Comparison of ENCODE assay signal across 1 cellular context in the genomic region with DNA sequence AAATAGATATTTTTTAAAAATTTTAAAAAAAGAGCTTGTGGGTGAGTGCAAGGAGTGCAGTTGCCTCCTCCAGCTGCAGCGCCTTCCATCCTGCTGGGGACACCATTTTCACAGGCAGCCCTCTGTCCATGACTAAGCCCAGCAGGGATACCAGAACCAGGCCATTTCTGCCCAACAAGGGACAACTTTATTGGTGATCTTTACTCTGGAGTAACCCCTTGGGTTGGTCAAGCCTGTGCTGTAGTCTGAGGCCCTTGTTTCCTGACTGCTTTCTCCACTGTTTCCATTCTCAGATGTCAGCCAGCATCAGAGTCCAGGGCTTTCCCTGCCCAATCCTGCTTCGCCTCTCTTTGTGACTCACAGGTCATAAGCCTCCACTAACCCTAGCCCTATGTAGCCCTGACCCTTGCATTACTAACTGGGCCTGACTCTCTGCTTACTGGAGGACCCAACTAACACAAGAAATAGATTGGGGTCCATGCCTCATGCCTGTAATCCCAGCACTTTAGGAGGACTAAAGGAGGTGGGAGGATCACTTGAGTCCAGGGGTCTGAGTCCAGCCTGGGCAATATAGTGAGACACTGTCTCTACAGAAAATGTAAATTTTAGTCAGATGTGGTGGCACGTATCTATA.
TF ChIP-seq lines count a peak whose summit lies in the region.

No MANE protein-coding gene starts in this region.

TF ChIP-seq in HepG2, 621 proteins besides CTCF, POLR2A, EP300 and RAD21 (continued from another document and continues in another):
- TF ChIP-seq, protein P1, sequence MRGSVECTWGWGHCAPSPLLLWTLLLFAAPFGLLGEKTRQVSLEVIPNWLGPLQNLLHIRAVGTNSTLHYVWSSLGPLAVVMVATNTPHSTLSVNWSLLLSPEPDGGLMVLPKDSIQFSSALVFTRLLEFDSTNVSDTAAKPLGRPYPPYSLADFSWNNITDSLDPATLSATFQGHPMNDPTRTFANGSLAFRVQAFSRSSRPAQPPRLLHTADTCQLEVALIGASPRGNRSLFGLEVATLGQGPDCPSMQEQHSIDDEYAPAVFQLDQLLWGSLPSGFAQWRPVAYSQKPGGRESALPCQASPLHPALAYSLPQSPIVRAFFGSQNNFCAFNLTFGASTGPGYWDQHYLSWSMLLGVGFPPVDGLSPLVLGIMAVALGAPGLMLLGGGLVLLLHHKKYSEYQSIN (CRISPR knock-in tag; IDR thresholded peaks at IDR 0.05; ENCODE audit: borderline replicate concordance), result no peak
- TF ChIP-seq, protein P2, sequence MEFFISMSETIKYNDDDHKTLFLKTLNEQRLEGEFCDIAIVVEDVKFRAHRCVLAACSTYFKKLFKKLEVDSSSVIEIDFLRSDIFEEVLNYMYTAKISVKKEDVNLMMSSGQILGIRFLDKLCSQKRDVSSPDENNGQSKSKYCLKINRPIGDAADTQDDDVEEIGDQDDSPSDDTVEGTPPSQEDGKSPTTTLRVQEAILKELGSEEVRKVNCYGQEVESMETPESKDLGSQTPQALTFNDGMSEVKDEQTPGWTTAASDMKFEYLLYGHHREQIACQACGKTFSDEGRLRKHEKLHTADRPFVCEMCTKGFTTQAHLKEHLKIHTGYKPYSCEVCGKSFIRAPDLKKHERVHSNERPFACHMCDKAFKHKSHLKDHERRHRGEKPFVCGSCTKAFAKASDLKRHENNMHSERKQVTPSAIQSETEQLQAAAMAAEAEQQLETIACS (CRISPR knock-in tag; IDR thresholded peaks at IDR 0.05), result no peak
- TF ChIP-seq SOX5 (CRISPR knock-in tag; IDR thresholded peaks at IDR 0.05; ENCODE audit: borderline replicate concordance) (no peak), CC2D1A (CRISPR knock-in tag; IDR thresholded peaks at IDR 0.05) (no peak), SAP130 (CRISPR knock-in tag; IDR thresholded peaks at IDR 0.05; ENCODE audit: low read depth) (peak; percentile 58), FOXC1 (CRISPR knock-in tag; IDR thresholded peaks at IDR 0.05; ENCODE audit: borderline replicate concordance) (no peak), KDM2A (CRISPR knock-in tag; IDR thresholded peaks at IDR 0.05; ENCODE audit: borderline replicate concordance, low read depth) (no peak), SALL1 (CRISPR knock-in tag; IDR thresholded peaks at IDR 0.05) (no peak), RNF2 (conservative IDR thresholded peaks at IDR 0.05; ENCODE audit: low read depth) (no peak), NR2C2 (CRISPR knock-in tag; IDR thresholded peaks at IDR 0.05; ENCODE audit: borderline replicate concordance) (peak; percentile 47; the same call in 1 of the 2 replicates), FIP1L1 (IDR thresholded peaks at IDR 0.05; ENCODE audit: borderline replicate concordance, insufficient read depth, low read depth, low read length) (no peak), ADNP (CRISPR knock-in tag; IDR thresholded peaks at IDR 0.05) (no peak), ZNF264 (CRISPR knock-in tag; IDR thresholded peaks at IDR 0.05) (no peak), TGIF2 (CRISPR knock-in tag; IDR thresholded peaks at IDR 0.05) (no peak), NR2F6 (IDR thresholded peaks at IDR 0.05) (peak; percentile 47), NR2F6 (CRISPR knock-in tag; IDR thresholded peaks at IDR 0.05) (peak; percentile 27; the same call in 1 of the 2 replicates)
- TF ChIP-seq, protein P3, sequence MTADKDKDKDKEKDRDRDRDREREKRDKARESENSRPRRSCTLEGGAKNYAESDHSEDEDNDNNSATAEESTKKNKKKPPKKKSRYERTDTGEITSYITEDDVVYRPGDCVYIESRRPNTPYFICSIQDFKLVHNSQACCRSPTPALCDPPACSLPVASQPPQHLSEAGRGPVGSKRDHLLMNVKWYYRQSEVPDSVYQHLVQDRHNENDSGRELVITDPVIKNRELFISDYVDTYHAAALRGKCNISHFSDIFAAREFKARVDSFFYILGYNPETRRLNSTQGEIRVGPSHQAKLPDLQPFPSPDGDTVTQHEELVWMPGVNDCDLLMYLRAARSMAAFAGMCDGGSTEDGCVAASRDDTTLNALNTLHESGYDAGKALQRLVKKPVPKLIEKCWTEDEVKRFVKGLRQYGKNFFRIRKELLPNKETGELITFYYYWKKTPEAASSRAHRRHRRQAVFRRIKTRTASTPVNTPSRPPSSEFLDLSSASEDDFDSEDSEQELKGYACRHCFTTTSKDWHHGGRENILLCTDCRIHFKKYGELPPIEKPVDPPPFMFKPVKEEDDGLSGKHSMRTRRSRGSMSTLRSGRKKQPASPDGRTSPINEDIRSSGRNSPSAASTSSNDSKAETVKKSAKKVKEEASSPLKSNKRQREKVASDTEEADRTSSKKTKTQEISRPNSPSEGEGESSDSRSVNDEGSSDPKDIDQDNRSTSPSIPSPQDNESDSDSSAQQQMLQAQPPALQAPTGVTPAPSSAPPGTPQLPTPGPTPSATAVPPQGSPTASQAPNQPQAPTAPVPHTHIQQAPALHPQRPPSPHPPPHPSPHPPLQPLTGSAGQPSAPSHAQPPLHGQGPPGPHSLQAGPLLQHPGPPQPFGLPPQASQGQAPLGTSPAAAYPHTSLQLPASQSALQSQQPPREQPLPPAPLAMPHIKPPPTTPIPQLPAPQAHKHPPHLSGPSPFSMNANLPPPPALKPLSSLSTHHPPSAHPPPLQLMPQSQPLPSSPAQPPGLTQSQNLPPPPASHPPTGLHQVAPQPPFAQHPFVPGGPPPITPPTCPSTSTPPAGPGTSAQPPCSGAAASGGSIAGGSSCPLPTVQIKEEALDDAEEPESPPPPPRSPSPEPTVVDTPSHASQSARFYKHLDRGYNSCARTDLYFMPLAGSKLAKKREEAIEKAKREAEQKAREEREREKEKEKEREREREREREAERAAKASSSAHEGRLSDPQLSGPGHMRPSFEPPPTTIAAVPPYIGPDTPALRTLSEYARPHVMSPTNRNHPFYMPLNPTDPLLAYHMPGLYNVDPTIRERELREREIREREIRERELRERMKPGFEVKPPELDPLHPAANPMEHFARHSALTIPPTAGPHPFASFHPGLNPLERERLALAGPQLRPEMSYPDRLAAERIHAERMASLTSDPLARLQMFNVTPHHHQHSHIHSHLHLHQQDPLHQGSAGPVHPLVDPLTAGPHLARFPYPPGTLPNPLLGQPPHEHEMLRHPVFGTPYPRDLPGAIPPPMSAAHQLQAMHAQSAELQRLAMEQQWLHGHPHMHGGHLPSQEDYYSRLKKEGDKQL (CRISPR knock-in tag; IDR thresholded peaks at IDR 0.05; ENCODE audit: low read depth), result 0 out of 2 replicates have a peak, but pooled peaks have one; percentile 29
- TF ChIP-seq, protein P4, sequence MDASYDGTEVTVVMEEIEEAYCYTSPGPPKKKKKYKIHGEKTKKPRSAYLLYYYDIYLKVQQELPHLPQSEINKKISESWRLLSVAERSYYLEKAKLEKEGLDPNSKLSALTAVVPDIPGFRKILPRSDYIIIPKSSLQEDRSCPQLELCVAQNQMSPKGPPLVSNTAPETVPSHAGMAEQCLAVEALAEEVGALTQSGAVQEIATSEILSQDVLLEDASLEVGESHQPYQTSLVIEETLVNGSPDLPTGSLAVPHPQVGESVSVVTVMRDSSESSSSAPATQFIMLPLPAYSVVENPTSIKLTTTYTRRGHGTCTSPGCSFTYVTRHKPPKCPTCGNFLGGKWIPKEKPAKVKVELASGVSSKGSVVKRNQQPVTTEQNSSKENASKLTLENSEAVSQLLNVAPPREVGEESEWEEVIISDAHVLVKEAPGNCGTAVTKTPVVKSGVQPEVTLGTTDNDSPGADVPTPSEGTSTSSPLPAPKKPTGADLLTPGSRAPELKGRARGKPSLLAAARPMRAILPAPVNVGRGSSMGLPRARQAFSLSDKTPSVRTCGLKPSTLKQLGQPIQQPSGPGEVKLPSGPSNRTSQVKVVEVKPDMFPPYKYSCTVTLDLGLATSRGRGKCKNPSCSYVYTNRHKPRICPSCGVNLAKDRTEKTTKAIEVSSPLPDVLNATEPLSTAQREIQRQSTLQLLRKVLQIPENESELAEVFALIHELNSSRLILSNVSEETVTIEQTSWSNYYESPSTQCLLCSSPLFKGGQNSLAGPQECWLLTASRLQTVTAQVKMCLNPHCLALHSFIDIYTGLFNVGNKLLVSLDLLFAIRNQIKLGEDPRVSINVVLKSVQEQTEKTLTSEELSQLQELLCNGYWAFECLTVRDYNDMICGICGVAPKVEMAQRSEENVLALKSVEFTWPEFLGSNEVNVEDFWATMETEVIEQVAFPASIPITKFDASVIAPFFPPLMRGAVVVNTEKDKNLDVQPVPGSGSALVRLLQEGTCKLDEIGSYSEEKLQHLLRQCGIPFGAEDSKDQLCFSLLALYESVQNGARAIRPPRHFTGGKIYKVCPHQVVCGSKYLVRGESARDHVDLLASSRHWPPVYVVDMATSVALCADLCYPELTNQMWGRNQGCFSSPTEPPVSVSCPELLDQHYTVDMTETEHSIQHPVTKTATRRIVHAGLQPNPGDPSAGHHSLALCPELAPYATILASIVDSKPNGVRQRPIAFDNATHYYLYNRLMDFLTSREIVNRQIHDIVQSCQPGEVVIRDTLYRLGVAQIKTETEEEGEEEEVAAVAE (CRISPR knock-in tag; IDR thresholded peaks at IDR 0.05; ENCODE audit: borderline replicate concordance), result peak; percentile 91
- TF ChIP-seq, protein P5, sequence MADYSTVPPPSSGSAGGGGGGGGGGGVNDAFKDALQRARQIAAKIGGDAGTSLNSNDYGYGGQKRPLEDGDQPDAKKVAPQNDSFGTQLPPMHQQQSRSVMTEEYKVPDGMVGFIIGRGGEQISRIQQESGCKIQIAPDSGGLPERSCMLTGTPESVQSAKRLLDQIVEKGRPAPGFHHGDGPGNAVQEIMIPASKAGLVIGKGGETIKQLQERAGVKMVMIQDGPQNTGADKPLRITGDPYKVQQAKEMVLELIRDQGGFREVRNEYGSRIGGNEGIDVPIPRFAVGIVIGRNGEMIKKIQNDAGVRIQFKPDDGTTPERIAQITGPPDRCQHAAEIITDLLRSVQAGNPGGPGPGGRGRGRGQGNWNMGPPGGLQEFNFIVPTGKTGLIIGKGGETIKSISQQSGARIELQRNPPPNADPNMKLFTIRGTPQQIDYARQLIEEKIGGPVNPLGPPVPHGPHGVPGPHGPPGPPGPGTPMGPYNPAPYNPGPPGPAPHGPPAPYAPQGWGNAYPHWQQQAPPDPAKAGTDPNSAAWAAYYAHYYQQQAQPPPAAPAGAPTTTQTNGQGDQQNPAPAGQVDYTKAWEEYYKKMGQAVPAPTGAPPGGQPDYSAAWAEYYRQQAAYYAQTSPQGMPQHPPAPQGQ (CRISPR knock-in tag; IDR thresholded peaks at IDR 0.05; ENCODE audit: borderline replicate concordance), result 0 out of 2 replicates have a peak, but pooled peaks have one; percentile 50
- TF ChIP-seq, protein P6, sequence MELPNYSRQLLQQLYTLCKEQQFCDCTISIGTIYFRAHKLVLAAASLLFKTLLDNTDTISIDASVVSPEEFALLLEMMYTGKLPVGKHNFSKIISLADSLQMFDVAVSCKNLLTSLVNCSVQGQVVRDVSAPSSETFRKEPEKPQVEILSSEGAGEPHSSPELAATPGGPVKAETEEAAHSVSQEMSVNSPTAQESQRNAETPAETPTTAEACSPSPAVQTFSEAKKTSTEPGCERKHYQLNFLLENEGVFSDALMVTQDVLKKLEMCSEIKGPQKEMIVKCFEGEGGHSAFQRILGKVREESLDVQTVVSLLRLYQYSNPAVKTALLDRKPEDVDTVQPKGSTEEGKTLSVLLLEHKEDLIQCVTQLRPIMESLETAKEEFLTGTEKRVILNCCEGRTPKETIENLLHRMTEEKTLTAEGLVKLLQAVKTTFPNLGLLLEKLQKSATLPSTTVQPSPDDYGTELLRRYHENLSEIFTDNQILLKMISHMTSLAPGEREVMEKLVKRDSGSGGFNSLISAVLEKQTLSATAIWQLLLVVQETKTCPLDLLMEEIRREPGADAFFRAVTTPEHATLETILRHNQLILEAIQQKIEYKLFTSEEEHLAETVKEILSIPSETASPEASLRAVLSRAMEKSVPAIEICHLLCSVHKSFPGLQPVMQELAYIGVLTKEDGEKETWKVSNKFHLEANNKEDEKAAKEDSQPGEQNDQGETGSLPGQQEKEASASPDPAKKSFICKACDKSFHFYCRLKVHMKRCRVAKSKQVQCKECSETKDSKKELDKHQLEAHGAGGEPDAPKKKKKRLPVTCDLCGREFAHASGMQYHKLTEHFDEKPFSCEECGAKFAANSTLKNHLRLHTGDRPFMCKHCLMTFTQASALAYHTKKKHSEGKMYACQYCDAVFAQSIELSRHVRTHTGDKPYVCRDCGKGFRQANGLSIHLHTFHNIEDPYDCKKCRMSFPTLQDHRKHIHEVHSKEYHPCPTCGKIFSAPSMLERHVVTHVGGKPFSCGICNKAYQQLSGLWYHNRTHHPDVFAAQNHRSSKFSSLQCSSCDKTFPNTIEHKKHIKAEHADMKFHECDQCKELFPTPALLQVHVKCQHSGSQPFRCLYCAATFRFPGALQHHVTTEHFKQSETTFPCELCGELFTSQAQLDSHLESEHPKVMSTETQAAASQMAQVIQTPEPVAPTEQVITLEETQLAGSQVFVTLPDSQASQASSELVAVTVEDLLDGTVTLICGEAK (IDR thresholded peaks at IDR 0.05), result peak; percentile 29
- TF ChIP-seq, protein P6 (CRISPR knock-in tag; IDR thresholded peaks at IDR 0.05), result peak; percentile 93
